Comparison of ENCODE assay signal across 9 cellular contexts in the genomic region with DNA sequence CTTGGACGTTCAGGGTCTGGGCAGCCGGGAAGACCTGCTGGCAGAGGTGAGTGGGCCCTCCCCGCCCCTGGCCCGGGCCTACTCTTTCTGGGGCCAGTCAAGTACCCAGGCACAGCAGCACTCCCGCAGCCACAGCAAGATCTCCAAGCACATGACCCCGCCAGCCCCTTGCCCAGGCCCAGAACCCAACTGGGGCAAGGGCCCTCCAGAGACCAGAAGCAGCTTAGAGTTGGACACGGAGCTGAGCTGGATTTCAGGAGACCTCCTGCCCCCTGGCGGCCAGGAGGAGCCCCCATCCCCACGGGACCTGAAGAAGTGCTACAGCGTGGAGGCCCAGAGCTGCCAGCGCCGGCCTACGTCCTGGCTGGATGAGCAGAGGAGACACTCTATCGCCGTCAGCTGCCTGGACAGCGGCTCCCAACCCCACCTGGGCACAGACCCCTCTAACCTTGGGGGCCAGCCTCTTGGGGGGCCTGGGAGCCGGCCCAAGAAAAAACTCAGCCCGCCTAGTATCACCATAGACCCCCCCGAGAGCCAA. TPM values are rescaled to one million over a fixed set of nuclear protein-coding genes. Genes with fewer than 3 reads are reported as not detected.
DNase-seq lines count a peak whose midpoint lies in the region; ATAC-seq, FAIRE-seq and TF ChIP-seq lines count a peak whose summit lies in the region.
"Had no signal": no experiment of that assay in that cellular context is flagged by ENCODE, and none has a peak within 500 bp of the region (broad histone marks: within the 10 kb centered on the region; RNA-seq: fewer than 3 reads in every experiment).

No MANE protein-coding gene starts in this region.

- 39 to 40% methylated on average over 1 to 10 of the region's 19 CpGs for WGBS in thyroid gland, 2 donors

- H3K27me3 ChIP-seq in thyroid gland = no peaks in the 10 kb centered on the region

- peak overlapping the region; percentile 21 to 67 (median 66) for H3K27ac ChIP-seq in thyroid gland

- H3K36me3 ChIP-seq in thyroid gland = no peaks in the 10 kb centered on the region

- H3K9me3 ChIP-seq in thyroid gland = no peaks in the 10 kb centered on the region

- H3K4me1 ChIP-seq in thyroid gland = peaks cover 31 to 33% of the 10 kb centered on the region in 2 donors

- intact Hi-C loops in thyroid gland (cut with DNase I) = loop anchor here (10.0 kb wide), 1 partner anchor 141 kb away; no protein-coding TSS in a partner anchor

- H3K9me3 Mint-ChIP-seq in activated T-cell treated with anti-CD3 and anti-CD28 coated beads, Interleukin-2, amount 50 U/mL, for 72 hours = no peaks in the 10 kb centered on the region
- H3K9me3 Mint-ChIP-seq in osteocyte (ENCODE audit: unreplicated experiment) = no peaks in the 10 kb centered on the region

- TF ChIP-seq POLR2A in thyroid gland (IDR thresholded peaks at IDR 0.05) = no peak

- H3K4me3 ChIP-seq in fibroblast of the aortic adventitia (ENCODE audit: low read depth, low read length) = no peak overlapping the region
- H3K4me3 ChIP-seq in thyroid gland (replicated peaks in 1 of 3) = no peak overlapping the region

- ATAC-seq in activated T-cell treated with anti-CD3 and anti-CD28 coated beads, Interleukin-2, amount 50 U/mL, for 72 hours (replicated peaks in 1 of 2) = peak; percentile 79 to 87
- no peak for ATAC-seq in HG02571 (IDR thresholded peaks at IDR 0.05; ENCODE audit: unreplicated experiment)

- peaks cover 7% of the 10 kb centered on the region for H3K4me1 Mint-ChIP-seq in activated T-cell treated with anti-CD3 and anti-CD28 coated beads, Interleukin-2, amount 50 U/mL, for 72 hours (ENCODE audit: low read depth)
- peaks cover 8% of the 10 kb centered on the region for H3K4me1 Mint-ChIP-seq in osteocyte (ENCODE audit: unreplicated experiment)

- DNase-seq in D721Med (ENCODE audit: insufficient read length, low spot score) (peak; percentile 75), HTR-8/SVneo (ENCODE audit: insufficient read length, low spot score) (peak; percentile 84), RCC 7860 (ENCODE audit: low spot score) (peak; percentile 31), fibroblast of the aortic adventitia (ENCODE audit: low read depth) (peak; percentile 82), osteocyte (ENCODE audit: extremely low spot score, unreplicated experiment) (no peak), thyroid gland (peak; percentile 88 to 90)
- peak; percentile 76 to 77 for DNase-seq in activated T-cell treated with anti-CD3 and anti-CD28 coated beads, Interleukin-2, amount 50 U/mL, for 72 hours

- H3K4me3 Mint-ChIP-seq in activated T-cell treated with anti-CD3 and anti-CD28 coated beads, Interleukin-2, amount 50 U/mL, for 72 hours = no peak overlapping the region
- H3K4me3 Mint-ChIP-seq in osteocyte (ENCODE audit: unreplicated experiment) = no peak overlapping the region

- peaks cover 37% of the 10 kb centered on the region for H3K27me3 Mint-ChIP-seq in activated T-cell treated with anti-CD3 and anti-CD28 coated beads, Interleukin-2, amount 50 U/mL, for 72 hours (ENCODE audit: low read depth)
- peaks cover 28% of the 10 kb centered on the region for H3K27me3 Mint-ChIP-seq in osteocyte (ENCODE audit: unreplicated experiment)

- TF ChIP-seq CTCF in D721Med (IDR thresholded peaks at IDR 0.05; ENCODE audit: insufficient read depth, missing control alignments) (peak; percentile 94), fibroblast of the aortic adventitia (IDR thresholded peaks at IDR 0.05; ENCODE audit: insufficient read depth, low read length) (peak; percentile 86), osteocyte (IDR thresholded peaks at IDR 0.05) (peak; percentile 70), thyroid gland (IDR thresholded peaks at IDR 0.05) (peak; percentile 64 to 93 (median 84))

- FAIRE-seq in D721Med (lab: Jason Lieb, UNC) (no peak), HTR-8/SVneo (lab: Jason Lieb, UNC) (peak; percentile 95), RCC 7860 (lab: Jason Lieb, UNC) (no peak)

- no peaks in the 10 kb centered on the region for H3K36me3 Mint-ChIP-seq in activated T-cell treated with anti-CD3 and anti-CD28 coated beads, Interleukin-2, amount 50 U/mL, for 72 hours (ENCODE audit: insufficient read depth in 2 of 2)
- no peaks in the 10 kb centered on the region for H3K36me3 Mint-ChIP-seq in osteocyte (ENCODE audit: unreplicated experiment)

- no peak overlapping the region for H3K27ac Mint-ChIP-seq in activated T-cell treated with anti-CD3 and anti-CD28 coated beads, Interleukin-2, amount 50 U/mL, for 72 hours
- H3K27ac Mint-ChIP-seq in osteocyte (ENCODE audit: unreplicated experiment) = no peak overlapping the region

RNA-seq across cellular contexts. Expression of a gene that starts 8.6 kb away (rescaled TPM):
- total RNA-seq in activated T-cell treated with anti-CD3 and anti-CD28 coated beads, Interleukin-2, amount 50 U/mL, for 72 hours = not detected
- total RNA-seq in fibroblast of the aortic adventitia (ENCODE audit: low replicate concordance) (1.4 and 12.5 TPM in 2 replicates), osteocyte (0.37 and 0.73 TPM in 2 replicates), thyroid gland (100 to 1,000 TPM in 2 of 4 donors, 10 to 100 TPM in 2; 51.0 to 189 (median 131) TPM)
- total RNA-seq: activated CD8-positive, alpha-beta memory T cell treated with anti-CD3 and anti-CD28 coated beads for 36 hours had no signal
